ENCODE assay signal across 12 cellular contexts in genomic region chr1:56774067-56774609, GRCh38. TPM values are rescaled to one million over a fixed set of nuclear protein-coding genes. Genes with fewer than 3 reads are reported as not detected.
DNase-seq lines count a peak whose midpoint lies in the region; ATAC-seq lines count a peak whose summit lies in the region.
"Had no signal": no experiment of that assay in that cellular context is flagged by ENCODE, and none has a peak within 500 bp of the region (broad histone marks: within the 10 kb centered on the region; RNA-seq: fewer than 3 reads in every experiment).

No MANE protein-coding gene starts in this region.

- ATAC-seq in activated T-cell treated with anti-CD3 and anti-CD28 coated beads, Interleukin-2, amount 50 U/mL, for 72 hours (replicated peaks in 1 of 2): peak; percentile 56 to 57
- ATAC-seq in HG02973 (IDR thresholded peaks at IDR 0.05; ENCODE audit: unreplicated experiment) (peak; percentile 76), T-helper 17 cell (no peak), Right ventricle myocardium superior (ENCODE audit: poor library complexity) (no peak)

- in situ Hi-C loops in G401 (cut with HindIII; ENCODE audit: low sequenced_read_pairs): no loop called here

- intact Hi-C loops in Right ventricle myocardium superior (cut with DNase I): no loop called here

- no peaks in the 10 kb centered on the region for H3K4me1 Mint-ChIP-seq in activated T-cell treated with anti-CD3 and anti-CD28 coated beads, Interleukin-2, amount 50 U/mL, for 72 hours (ENCODE audit: low read depth)
- peaks cover 10% of the 10 kb centered on the region for H3K4me1 Mint-ChIP-seq in T-helper 17 cell
- H3K4me1 Mint-ChIP-seq in stimulated activated naive CD8-positive, alpha-beta T cell treated with anti-CD3 and anti-CD28 coated beads, Interleukin-15, Interleukin-2, amounts not matched to agents 100 ng/mL and 50 ng/mL, for 24 hours (ENCODE audit: low read depth): peaks cover 19% of the 10 kb centered on the region

- peak in 1 of 2 donors; percentile 1 for DNase-seq in activated T-cell treated with anti-CD3 and anti-CD28 coated beads, Interleukin-2, amount 50 U/mL, for 72 hours
- no peak for DNase-seq in activated T-cell treated with anti-CD3 and anti-CD28 coated beads, Interleukin-2, amount 50 U/mL, for 48 hours
- DNase-seq in T-helper 17 cell (no peak), Right ventricle myocardium superior (no peak), NCI-H1694 (lab: John Stamatoyannopoulos, UW) (no peak), G401 (ENCODE audit: low spot score) (no peak)
- DNase-seq: NCI-H1930; stimulated activated CD4-positive, alpha-beta T cell treated with anti-CD3 and anti-CD28 coated beads, Interleukin-1b, Interleukin-23, amount 100 ng/mL, for 48 hours; T1000; trophoblast cell had no signal

- H3K36me3 Mint-ChIP-seq in activated T-cell treated with anti-CD3 and anti-CD28 coated beads, Interleukin-2, amount 50 U/mL, for 72 hours (ENCODE audit: insufficient read depth in 2 of 2): no peaks in the 10 kb centered on the region
- no peaks in the 10 kb centered on the region for H3K36me3 Mint-ChIP-seq in T-helper 17 cell (ENCODE audit: low read depth)
- H3K36me3 Mint-ChIP-seq in stimulated activated naive CD8-positive, alpha-beta T cell treated with anti-CD3 and anti-CD28 coated beads, Interleukin-15, Interleukin-2, amounts not matched to agents 100 ng/mL and 50 ng/mL, for 24 hours (ENCODE audit: low read depth): no peaks in the 10 kb centered on the region

- H3K27ac Mint-ChIP-seq in activated T-cell treated with anti-CD3 and anti-CD28 coated beads, Interleukin-2, amount 50 U/mL, for 72 hours: peak overlapping the region; percentile 51
- no peak overlapping the region for H3K27ac Mint-ChIP-seq in T-helper 17 cell
- H3K27ac Mint-ChIP-seq in stimulated activated naive CD8-positive, alpha-beta T cell treated with anti-CD3 and anti-CD28 coated beads, Interleukin-15, Interleukin-2, amounts not matched to agents 100 ng/mL and 50 ng/mL, for 24 hours: peak overlapping the region; percentile 13

- no peaks in the 10 kb centered on the region for H3K9me3 ChIP-seq in T-helper 17 cell (ENCODE audit: control insufficient read depth, low read length, poor library complexity, severe bottlenecking)

- no peaks in the 10 kb centered on the region for H3K9me3 Mint-ChIP-seq in activated T-cell treated with anti-CD3 and anti-CD28 coated beads, Interleukin-2, amount 50 U/mL, for 72 hours
- peaks cover 8% of the 10 kb centered on the region for H3K9me3 Mint-ChIP-seq in stimulated activated naive CD8-positive, alpha-beta T cell treated with anti-CD3 and anti-CD28 coated beads, Interleukin-15, Interleukin-2, amounts not matched to agents 100 ng/mL and 50 ng/mL, for 24 hours

- H3K27me3 Mint-ChIP-seq in activated T-cell treated with anti-CD3 and anti-CD28 coated beads, Interleukin-2, amount 50 U/mL, for 72 hours (ENCODE audit: low read depth): no peaks in the 10 kb centered on the region
- H3K27me3 Mint-ChIP-seq in T-helper 17 cell: peaks cover 8% of the 10 kb centered on the region
- H3K27me3 Mint-ChIP-seq in stimulated activated naive CD8-positive, alpha-beta T cell treated with anti-CD3 and anti-CD28 coated beads, Interleukin-15, Interleukin-2, amounts not matched to agents 100 ng/mL and 50 ng/mL, for 24 hours: peaks cover 5% of the 10 kb centered on the region

- H3K4me3 Mint-ChIP-seq in activated T-cell treated with anti-CD3 and anti-CD28 coated beads, Interleukin-2, amount 50 U/mL, for 72 hours: peak overlapping the region in 1 of 2 donors; percentile 63
- H3K4me3 Mint-ChIP-seq in T-helper 17 cell: peak overlapping the region; percentile 58
- peak overlapping the region; percentile 22 for H3K4me3 Mint-ChIP-seq in stimulated activated naive CD8-positive, alpha-beta T cell treated with anti-CD3 and anti-CD28 coated beads, Interleukin-15, Interleukin-2, amounts not matched to agents 100 ng/mL and 50 ng/mL, for 24 hours

RNA-seq across cellular contexts. Expression of gene FYB2, which starts 45.1 kb away (rescaled TPM):
- not detected for total RNA-seq in activated T-cell treated with anti-CD3 and anti-CD28 coated beads, Interleukin-2, amount 50 U/mL, for 72 hours
- total RNA-seq in T-helper 17 cell (not detected), Right ventricle myocardium superior (14.3 TPM)
- total RNA-seq in G401 (2014; rRNA removed; shearing (Covaris generic)): not detected in 2 replicates

Comparison
In these comparisons a context has a peak if more than half of its experiments do, and no peak if none do; other contexts are left out.
1. ATAC-seq: peak in activated T-cell treated with anti-CD3 and anti-CD28 coated beads, Interleukin-2, amount 50 U/mL, for 72 hours (2 of 2) and HG02973 (single experiment); none in T-helper 17 cell (single experiment) and Right ventricle myocardium superior (single experiment).
2. RNA of gene FYB2, which starts 45.1 kb away (total RNA-seq): 14.3 TPM in Right ventricle myocardium superior (single experiment); not detected in activated T-cell treated with anti-CD3 and anti-CD28 coated beads, Interleukin-2, amount 50 U/mL, for 72 hours, not detected in T-helper 17 cell and not detected in G401; every median in the first group is over 10 times any median in the second.